22 cellular contexts compared by ENCODE assay signal in the genomic region with DNA sequence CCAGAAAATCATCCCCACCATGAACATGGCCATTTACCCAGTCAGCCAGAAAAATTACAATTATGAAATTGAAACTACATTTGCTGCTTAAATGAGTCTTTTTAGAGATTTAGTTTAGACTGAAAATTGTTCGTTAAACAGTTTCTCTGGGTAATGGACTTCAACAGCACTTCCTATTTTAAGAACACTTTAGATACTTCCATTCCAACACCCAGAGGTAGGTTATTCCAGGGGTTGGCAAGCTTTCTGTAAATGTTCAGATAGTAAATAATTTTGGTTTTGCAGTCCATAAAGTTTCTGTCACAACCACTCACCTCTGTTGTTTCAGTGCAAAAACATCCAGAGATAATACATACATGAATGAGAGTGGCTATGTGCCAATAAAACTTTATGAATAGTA. TPM values are rescaled to one million over a fixed set of nuclear protein-coding genes. Genes with fewer than 3 reads are reported as not detected.
"Had no signal": no experiment of that assay in that cellular context is flagged by ENCODE, and none has a peak within 500 bp of the region (broad histone marks: within the 10 kb centered on the region; RNA-seq: fewer than 3 reads in every experiment).

No MANE protein-coding gene starts in this region.

- H3K4me1 Mint-ChIP-seq: IgD-negative memory B cell had no signal

- H3K36me3 ChIP-seq: SJCRH30 had no signal

- H3K4me2 ChIP-seq: KMS-11 had no signal

- H3K4me3 ChIP-seq: K562, SJCRH30 had no signal

- ATAC-seq: K562, SK-N-SH treated with all-trans-retinoic acid at 6 μM for 48 hours had no signal

- H3K27ac Mint-ChIP-seq: IgD-negative memory B cell had no signal

- H3K27me3 ChIP-seq: SJCRH30 had no signal

- H3K27ac ChIP-seq: HL-60, KMS-11, SJCRH30 had no signal

- H3K9me3 ChIP-seq: SJCRH30 had no signal

- H3K9ac ChIP-seq: KMS-11 had no signal

- H3K4me1 ChIP-seq: SJCRH30 had no signal

- DNase-seq: NCI-H1092; NCI-H1105 treated with DMSO at 0.1 percent for 48 hours; NCI-H1436; NCI-H187; NCI-H2029; NCI-H2081 treated with DMSO at 0.1 percent for 48 hours; NCI-H2171; NCI-H226; NCI-H446; NCI-H510A; NCI-H524 treated with DMSO at 0.1 percent for 48 hours; NCI-H69; NCI-H774; NK-92 treated with Interleukin-12 subunit alpha and Interleukin-12 subunit beta, amount 100 ng/mL, for 24 hours; RPMI8226; SHP77 treated with DMSO at 0.1 percent for 48 hours; SJCRH30 had no signal

- H3K4me3 Mint-ChIP-seq: IgD-negative memory B cell had no signal

RNA-seq across cellular contexts. Expression of gene NMNAT2, which starts 10.2 kb away (rescaled TPM):
- total RNA-seq: K562, SJCRH30 had no signal
